ENCODE assay signal across 1 cellular context in the genomic region with DNA sequence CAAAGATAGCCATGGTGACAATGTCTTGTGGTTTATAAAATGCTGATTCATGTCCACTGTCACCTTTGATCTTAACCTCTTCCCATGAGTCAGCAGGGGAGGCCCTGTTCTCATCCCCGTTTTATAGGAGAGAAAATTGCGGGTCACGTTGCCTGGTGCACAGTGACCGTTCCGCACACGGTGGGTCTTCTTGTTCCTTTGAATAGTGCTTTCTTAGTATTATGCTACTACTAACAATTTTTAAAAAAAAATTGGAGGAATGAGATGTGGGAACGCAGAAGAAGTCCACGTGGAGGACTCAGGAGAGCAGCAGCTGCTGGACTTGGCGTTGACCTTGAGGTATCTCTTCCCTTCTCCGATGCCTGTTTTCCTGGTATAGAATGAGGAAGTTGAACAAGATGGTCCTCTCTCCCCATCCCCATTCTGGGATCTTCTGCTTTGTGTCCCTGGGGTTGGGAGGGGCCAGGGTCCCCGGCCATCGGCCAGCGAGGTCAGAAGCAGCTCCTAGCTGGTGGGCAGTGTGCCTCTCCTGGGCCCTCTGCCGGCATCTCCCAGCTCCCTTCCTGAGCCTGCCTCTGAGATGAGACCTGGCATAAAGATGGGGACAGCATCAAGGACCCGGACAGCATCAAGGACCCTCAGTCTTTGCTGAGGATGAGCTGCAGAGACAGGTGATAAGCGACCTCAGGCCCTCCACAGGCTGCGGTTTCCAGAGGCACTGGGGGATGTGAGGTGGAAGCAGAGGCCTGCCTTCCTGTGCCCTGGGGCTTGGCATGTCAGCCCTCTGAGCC.
TF ChIP-seq lines count a peak whose summit lies in the region.

No MANE protein-coding gene starts in this region.

TF ChIP-seq in K562, 482 proteins besides CTCF, POLR2A, EP300 and RAD21 (continued from another document and continues in another):
- TF ChIP-seq, protein P1, sequence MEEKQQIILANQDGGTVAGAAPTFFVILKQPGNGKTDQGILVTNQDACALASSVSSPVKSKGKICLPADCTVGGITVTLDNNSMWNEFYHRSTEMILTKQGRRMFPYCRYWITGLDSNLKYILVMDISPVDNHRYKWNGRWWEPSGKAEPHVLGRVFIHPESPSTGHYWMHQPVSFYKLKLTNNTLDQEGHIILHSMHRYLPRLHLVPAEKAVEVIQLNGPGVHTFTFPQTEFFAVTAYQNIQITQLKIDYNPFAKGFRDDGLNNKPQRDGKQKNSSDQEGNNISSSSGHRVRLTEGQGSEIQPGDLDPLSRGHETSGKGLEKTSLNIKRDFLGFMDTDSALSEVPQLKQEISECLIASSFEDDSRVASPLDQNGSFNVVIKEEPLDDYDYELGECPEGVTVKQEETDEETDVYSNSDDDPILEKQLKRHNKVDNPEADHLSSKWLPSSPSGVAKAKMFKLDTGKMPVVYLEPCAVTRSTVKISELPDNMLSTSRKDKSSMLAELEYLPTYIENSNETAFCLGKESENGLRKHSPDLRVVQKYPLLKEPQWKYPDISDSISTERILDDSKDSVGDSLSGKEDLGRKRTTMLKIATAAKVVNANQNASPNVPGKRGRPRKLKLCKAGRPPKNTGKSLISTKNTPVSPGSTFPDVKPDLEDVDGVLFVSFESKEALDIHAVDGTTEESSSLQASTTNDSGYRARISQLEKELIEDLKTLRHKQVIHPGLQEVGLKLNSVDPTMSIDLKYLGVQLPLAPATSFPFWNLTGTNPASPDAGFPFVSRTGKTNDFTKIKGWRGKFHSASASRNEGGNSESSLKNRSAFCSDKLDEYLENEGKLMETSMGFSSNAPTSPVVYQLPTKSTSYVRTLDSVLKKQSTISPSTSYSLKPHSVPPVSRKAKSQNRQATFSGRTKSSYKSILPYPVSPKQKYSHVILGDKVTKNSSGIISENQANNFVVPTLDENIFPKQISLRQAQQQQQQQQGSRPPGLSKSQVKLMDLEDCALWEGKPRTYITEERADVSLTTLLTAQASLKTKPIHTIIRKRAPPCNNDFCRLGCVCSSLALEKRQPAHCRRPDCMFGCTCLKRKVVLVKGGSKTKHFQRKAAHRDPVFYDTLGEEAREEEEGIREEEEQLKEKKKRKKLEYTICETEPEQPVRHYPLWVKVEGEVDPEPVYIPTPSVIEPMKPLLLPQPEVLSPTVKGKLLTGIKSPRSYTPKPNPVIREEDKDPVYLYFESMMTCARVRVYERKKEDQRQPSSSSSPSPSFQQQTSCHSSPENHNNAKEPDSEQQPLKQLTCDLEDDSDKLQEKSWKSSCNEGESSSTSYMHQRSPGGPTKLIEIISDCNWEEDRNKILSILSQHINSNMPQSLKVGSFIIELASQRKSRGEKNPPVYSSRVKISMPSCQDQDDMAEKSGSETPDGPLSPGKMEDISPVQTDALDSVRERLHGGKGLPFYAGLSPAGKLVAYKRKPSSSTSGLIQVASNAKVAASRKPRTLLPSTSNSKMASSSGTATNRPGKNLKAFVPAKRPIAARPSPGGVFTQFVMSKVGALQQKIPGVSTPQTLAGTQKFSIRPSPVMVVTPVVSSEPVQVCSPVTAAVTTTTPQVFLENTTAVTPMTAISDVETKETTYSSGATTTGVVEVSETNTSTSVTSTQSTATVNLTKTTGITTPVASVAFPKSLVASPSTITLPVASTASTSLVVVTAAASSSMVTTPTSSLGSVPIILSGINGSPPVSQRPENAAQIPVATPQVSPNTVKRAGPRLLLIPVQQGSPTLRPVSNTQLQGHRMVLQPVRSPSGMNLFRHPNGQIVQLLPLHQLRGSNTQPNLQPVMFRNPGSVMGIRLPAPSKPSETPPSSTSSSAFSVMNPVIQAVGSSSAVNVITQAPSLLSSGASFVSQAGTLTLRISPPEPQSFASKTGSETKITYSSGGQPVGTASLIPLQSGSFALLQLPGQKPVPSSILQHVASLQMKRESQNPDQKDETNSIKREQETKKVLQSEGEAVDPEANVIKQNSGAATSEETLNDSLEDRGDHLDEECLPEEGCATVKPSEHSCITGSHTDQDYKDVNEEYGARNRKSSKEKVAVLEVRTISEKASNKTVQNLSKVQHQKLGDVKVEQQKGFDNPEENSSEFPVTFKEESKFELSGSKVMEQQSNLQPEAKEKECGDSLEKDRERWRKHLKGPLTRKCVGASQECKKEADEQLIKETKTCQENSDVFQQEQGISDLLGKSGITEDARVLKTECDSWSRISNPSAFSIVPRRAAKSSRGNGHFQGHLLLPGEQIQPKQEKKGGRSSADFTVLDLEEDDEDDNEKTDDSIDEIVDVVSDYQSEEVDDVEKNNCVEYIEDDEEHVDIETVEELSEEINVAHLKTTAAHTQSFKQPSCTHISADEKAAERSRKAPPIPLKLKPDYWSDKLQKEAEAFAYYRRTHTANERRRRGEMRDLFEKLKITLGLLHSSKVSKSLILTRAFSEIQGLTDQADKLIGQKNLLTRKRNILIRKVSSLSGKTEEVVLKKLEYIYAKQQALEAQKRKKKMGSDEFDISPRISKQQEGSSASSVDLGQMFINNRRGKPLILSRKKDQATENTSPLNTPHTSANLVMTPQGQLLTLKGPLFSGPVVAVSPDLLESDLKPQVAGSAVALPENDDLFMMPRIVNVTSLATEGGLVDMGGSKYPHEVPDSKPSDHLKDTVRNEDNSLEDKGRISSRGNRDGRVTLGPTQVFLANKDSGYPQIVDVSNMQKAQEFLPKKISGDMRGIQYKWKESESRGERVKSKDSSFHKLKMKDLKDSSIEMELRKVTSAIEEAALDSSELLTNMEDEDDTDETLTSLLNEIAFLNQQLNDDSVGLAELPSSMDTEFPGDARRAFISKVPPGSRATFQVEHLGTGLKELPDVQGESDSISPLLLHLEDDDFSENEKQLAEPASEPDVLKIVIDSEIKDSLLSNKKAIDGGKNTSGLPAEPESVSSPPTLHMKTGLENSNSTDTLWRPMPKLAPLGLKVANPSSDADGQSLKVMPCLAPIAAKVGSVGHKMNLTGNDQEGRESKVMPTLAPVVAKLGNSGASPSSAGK (IDR thresholded peaks at IDR 0.05), result peak; percentile 83
- TF ChIP-seq, protein P2, sequence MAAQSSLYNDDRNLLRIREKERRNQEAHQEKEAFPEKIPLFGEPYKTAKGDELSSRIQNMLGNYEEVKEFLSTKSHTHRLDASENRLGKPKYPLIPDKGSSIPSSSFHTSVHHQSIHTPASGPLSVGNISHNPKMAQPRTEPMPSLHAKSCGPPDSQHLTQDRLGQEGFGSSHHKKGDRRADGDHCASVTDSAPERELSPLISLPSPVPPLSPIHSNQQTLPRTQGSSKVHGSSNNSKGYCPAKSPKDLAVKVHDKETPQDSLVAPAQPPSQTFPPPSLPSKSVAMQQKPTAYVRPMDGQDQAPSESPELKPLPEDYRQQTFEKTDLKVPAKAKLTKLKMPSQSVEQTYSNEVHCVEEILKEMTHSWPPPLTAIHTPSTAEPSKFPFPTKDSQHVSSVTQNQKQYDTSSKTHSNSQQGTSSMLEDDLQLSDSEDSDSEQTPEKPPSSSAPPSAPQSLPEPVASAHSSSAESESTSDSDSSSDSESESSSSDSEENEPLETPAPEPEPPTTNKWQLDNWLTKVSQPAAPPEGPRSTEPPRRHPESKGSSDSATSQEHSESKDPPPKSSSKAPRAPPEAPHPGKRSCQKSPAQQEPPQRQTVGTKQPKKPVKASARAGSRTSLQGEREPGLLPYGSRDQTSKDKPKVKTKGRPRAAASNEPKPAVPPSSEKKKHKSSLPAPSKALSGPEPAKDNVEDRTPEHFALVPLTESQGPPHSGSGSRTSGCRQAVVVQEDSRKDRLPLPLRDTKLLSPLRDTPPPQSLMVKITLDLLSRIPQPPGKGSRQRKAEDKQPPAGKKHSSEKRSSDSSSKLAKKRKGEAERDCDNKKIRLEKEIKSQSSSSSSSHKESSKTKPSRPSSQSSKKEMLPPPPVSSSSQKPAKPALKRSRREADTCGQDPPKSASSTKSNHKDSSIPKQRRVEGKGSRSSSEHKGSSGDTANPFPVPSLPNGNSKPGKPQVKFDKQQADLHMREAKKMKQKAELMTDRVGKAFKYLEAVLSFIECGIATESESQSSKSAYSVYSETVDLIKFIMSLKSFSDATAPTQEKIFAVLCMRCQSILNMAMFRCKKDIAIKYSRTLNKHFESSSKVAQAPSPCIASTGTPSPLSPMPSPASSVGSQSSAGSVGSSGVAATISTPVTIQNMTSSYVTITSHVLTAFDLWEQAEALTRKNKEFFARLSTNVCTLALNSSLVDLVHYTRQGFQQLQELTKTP (IDR thresholded peaks at IDR 0.05; ENCODE audit: low read depth in 1 of 2, partially characterized antibody in 2 of 2), result peak in 1 of 2 experiments; percentile 56
- TF ChIP-seq ZNF12 (CRISPR knock-in tag; IDR thresholded peaks at IDR 0.05) (no peak), KDM5B (IDR thresholded peaks at IDR 0.05; ENCODE audit: insufficient replicate concordance, low read depth, low read length) (peak; percentile 57), NR2C1 (IDR thresholded peaks at IDR 0.05) (peak; percentile 88), NR2C1 (tag; IDR thresholded peaks at IDR 0.05) (peak; percentile 88), ARID1B (IDR thresholded peaks at IDR 0.05) (peak; percentile 78), NFE2L1 (tag; IDR thresholded peaks at IDR 0.05; ENCODE audit: borderline replicate concordance, low read depth) (peak; percentile 81), FUS (optimal IDR thresholded peaks at IDR 0.05; ENCODE audit: low read depth, low read length) (no peak), CTBP1 (IDR thresholded peaks at IDR 0.05; ENCODE audit: borderline replicate concordance) (peak; percentile 93), KDM1A (IDR thresholded peaks at IDR 0.05) (peak in 1 of 2 experiments; percentile 31; a peak in 1 of 4 replicates), RBFOX2 (IDR thresholded peaks at IDR 0.05; ENCODE audit: low read depth, low read length) (0 out of 2 replicates have a peak, but pooled peaks have one; percentile 20), MAZ (CRISPR knock-in tag; conservative IDR thresholded peaks at IDR 0.05 in 1 of 2, IDR thresholded peaks at IDR 0.05 in 1 of 2) (peak in 1 of 2 experiments; percentile 25; a peak in 1 of 4 replicates), CXXC5 (CRISPR knock-in tag; IDR thresholded peaks at IDR 0.05) (peak; percentile 40; the same call in 1 of the 2 replicates), JUN (IDR thresholded peaks at IDR 0.05; ENCODE audit: borderline replicate concordance, low read depth, low read length) (peak; percentile 49; the same call in 1 of the 2 replicates), JUN (CRISPR knock-in tag; IDR thresholded peaks at IDR 0.05; ENCODE audit: borderline replicate concordance) (no peak)
- TF ChIP-seq, protein P3, sequence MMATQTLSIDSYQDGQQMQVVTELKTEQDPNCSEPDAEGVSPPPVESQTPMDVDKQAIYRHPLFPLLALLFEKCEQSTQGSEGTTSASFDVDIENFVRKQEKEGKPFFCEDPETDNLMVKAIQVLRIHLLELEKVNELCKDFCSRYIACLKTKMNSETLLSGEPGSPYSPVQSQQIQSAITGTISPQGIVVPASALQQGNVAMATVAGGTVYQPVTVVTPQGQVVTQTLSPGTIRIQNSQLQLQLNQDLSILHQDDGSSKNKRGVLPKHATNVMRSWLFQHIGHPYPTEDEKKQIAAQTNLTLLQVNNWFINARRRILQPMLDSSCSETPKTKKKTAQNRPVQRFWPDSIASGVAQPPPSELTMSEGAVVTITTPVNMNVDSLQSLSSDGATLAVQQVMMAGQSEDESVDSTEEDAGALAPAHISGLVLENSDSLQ (IDR thresholded peaks at IDR 0.05), result peak; percentile 65
- TF ChIP-seq, protein P4, sequence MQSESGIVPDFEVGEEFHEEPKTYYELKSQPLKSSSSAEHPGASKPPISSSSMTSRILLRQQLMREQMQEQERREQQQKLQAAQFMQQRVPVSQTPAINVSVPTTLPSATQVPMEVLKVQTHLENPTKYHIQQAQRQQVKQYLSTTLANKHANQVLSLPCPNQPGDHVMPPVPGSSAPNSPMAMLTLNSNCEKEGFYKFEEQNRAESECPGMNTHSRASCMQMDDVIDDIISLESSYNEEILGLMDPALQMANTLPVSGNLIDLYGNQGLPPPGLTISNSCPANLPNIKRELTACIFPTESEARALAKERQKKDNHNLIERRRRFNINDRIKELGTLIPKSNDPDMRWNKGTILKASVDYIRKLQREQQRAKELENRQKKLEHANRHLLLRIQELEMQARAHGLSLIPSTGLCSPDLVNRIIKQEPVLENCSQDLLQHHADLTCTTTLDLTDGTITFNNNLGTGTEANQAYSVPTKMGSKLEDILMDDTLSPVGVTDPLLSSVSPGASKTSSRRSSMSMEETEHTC (IDR thresholded peaks at IDR 0.05), result no peak
- TF ChIP-seq, protein P5, sequence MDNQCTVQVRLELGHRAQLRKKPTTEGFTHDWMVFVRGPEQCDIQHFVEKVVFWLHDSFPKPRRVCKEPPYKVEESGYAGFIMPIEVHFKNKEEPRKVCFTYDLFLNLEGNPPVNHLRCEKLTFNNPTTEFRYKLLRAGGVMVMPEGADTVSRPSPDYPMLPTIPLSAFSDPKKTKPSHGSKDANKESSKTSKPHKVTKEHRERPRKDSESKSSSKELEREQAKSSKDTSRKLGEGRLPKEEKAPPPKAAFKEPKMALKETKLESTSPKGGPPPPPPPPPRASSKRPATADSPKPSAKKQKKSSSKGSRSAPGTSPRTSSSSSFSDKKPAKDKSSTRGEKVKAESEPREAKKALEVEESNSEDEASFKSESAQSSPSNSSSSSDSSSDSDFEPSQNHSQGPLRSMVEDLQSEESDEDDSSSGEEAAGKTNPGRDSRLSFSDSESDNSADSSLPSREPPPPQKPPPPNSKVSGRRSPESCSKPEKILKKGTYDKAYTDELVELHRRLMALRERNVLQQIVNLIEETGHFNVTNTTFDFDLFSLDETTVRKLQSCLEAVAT (IDR thresholded peaks at IDR 0.05), result peak in 1 of 2 experiments; percentile 78; a peak in 1 of 4 replicates
- TF ChIP-seq, protein P6, sequence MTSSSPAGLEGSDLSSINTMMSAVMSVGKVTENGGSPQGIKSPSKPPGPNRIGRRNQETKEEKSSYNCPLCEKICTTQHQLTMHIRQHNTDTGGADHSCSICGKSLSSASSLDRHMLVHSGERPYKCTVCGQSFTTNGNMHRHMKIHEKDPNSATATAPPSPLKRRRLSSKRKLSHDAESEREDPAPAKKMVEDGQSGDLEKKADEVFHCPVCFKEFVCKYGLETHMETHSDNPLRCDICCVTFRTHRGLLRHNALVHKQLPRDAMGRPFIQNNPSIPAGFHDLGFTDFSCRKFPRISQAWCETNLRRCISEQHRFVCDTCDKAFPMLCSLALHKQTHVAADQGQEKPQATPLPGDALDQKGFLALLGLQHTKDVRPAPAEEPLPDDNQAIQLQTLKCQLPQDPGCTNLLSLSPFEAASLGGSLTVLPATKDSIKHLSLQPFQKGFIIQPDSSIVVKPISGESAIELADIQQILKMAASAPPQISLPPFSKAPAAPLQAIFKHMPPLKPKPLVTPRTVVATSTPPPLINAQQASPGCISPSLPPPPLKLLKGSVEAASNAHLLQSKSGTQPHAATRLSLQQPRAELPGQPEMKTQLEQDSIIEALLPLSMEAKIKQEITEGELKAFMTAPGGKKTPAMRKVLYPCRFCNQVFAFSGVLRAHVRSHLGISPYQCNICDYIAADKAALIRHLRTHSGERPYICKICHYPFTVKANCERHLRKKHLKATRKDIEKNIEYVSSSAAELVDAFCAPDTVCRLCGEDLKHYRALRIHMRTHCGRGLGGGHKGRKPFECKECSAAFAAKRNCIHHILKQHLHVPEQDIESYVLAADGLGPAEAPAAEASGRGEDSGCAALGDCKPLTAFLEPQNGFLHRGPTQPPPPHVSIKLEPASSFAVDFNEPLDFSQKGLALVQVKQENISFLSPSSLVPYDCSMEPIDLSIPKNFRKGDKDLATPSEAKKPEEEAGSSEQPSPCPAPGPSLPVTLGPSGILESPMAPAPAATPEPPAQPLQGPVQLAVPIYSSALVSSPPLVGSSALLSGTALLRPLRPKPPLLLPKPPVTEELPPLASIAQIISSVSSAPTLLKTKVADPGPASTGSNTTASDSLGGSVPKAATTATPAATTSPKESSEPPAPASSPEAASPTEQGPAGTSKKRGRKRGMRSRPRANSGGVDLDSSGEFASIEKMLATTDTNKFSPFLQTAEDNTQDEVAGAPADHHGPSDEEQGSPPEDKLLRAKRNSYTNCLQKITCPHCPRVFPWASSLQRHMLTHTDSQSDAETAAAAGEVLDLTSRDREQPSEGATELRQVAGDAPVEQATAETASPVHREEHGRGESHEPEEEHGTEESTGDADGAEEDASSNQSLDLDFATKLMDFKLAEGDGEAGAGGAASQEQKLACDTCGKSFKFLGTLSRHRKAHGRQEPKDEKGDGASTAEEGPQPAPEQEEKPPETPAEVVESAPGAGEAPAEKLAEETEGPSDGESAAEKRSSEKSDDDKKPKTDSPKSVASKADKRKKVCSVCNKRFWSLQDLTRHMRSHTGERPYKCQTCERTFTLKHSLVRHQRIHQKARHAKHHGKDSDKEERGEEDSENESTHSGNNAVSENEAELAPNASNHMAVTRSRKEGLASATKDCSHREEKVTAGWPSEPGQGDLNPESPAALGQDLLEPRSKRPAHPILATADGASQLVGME (CRISPR knock-in tag; IDR thresholded peaks at IDR 0.05), result peak; percentile 52; the same call in 1 of the 2 replicates
